In genomic region chr13:37889102-37889501, GRCh38 we compare ENCODE assay signal across 19 cellular contexts. TPM values are rescaled to one million over a fixed set of nuclear protein-coding genes. Genes with fewer than 3 reads are reported as not detected.
DNase-seq lines count a peak whose midpoint lies in the region; ATAC-seq and TF ChIP-seq lines count a peak whose summit lies in the region.
"Had no signal": no experiment of that assay in that cellular context is flagged by ENCODE, and none has a peak within 500 bp of the region (broad histone marks: within the 10 kb centered on the region; RNA-seq: fewer than 3 reads in every experiment).

No MANE protein-coding gene starts in this region.

- no peak overlapping the region for H3K4me2 ChIP-seq in mammary epithelial cell (ENCODE audit: insufficient read depth, low read depth, low read length)

- no peaks in the 10 kb centered on the region for H3K79me2 ChIP-seq in mammary epithelial cell (ENCODE audit: insufficient read depth, low read length)

- no peak overlapping the region for H3K4me3 ChIP-seq in mammary epithelial cell (replicated peaks in 1 of 3; ENCODE audit: insufficient read depth in 1 of 3, low read depth in 2 of 3, low read length in 3 of 3)
- H3K4me3 ChIP-seq: gastrocnemius medialis, mucosa of descending colon, SK-N-MC had no signal

- in situ Hi-C loops in mammary epithelial cell (cut with MboI; ENCODE audit: low sequenced_read_pairs in 2 of 2), result no loop called here

- CTCF ChIA-PET in mammary epithelial cell (lab: Charles Lee; ENCODE audit: low non-redundant PET), result no interaction called here

- no peaks in the 10 kb centered on the region for H3K9me3 ChIP-seq in mammary epithelial cell (replicated peaks; ENCODE audit: insufficient read depth, low read length)
- H3K9me3 ChIP-seq: gastrocnemius medialis, mucosa of descending colon had no signal

- 75% methylated on average over 2 of the region's 2 CpGs for WGBS in mammary epithelial cell (ENCODE audit: low coverage, missing lambda C conversion rate)

- H3K4me1 ChIP-seq in mammary epithelial cell (ENCODE audit: insufficient read depth, low read length), result no peaks in the 10 kb centered on the region
- H3K4me1 ChIP-seq: gastrocnemius medialis had no signal

- no peak overlapping the region for H2AFZ ChIP-seq in mammary epithelial cell (ENCODE audit: low read depth, low read length)

- intact Hi-C loops in mammary epithelial cell (cut with micrococcal nuclease), result no loop called here

- DNase-seq in M059J (ENCODE audit: low read depth) (peak; percentile 43), mammary epithelial cell (peak; percentile 17), myocyte (ENCODE audit: low read depth) (peak; percentile 6), GM20000 (ENCODE audit: low spot score) (no peak), T-helper 2 cell (no peak), germinal center (ENCODE audit: low spot score) (no peak)
- DNase-seq: activated CD8-positive, alpha-beta memory T cell treated with anti-CD3 and anti-CD28 coated beads, Interleukin-2, amount 10 ng/mL, durations not matched to agents 7 days and 5 days; CD8-positive, alpha-beta memory T cell; DMS79; gastrocnemius medialis; H7; Kasumi-1; mucosa of descending colon; NCI-H1436 treated with DMSO at 0.1 percent for 48 hours; NCI-H774 had no signal

- peaks cover 2% of the 10 kb centered on the region for H3K27me3 ChIP-seq in mammary epithelial cell (ENCODE audit: insufficient read depth, low read length)
- H3K27me3 ChIP-seq: gastrocnemius medialis had no signal

- dilution Hi-C loops in mammary epithelial cell (cut with HindIII; ENCODE audit: low sequenced_read_pairs), result no loop called here

- H3K27ac ChIP-seq in mammary epithelial cell (ENCODE audit: insufficient read depth, low read depth, low read length), result no peak overlapping the region
- H3K27ac ChIP-seq: gastrocnemius medialis, SK-N-MC had no signal

- peak; percentile 47 for ATAC-seq in GM18502 (IDR thresholded peaks at IDR 0.05; ENCODE audit: poor library complexity, unreplicated experiment)
- ATAC-seq in GM21786 (IDR thresholded peaks at IDR 0.05; ENCODE audit: unreplicated experiment), result no peak
- ATAC-seq: activated CD8-positive, alpha-beta memory T cell treated with anti-CD3 and anti-CD28 coated beads, Interleukin-2, amount 10 ng/mL, durations not matched to agents 7 days and 5 days; gastrocnemius medialis; mucosa of descending colon; Panc1 had no signal

- H4K20me1 ChIP-seq in mammary epithelial cell (ENCODE audit: insufficient read depth, low read length), result no peaks in the 10 kb centered on the region

- H3K9ac ChIP-seq in mammary epithelial cell (ENCODE audit: insufficient read depth, low read length), result no peak overlapping the region

- BruUV-seq in mammary epithelial cell (replicated peaks; lab: Mats Ljungman, UMichigan), result no TSS peak

- no peak for TF ChIP-seq CTCF in mammary epithelial cell (conservative IDR thresholded peaks at IDR 0.05 in 1 of 2, IDR thresholded peaks at IDR 0.05 in 1 of 2; ENCODE audit: extremely low read depth in 1 of 2, insufficient read depth in 1 of 2, low read depth in 1 of 2, low read length in 2 of 2)
- TF ChIP-seq CTCF in GM20000 (IDR thresholded peaks at IDR 0.05; ENCODE audit: extremely low read depth, missing control alignments), result no peak

- H3K36me3 ChIP-seq in mammary epithelial cell (ENCODE audit: insufficient read depth, low read length), result no peaks in the 10 kb centered on the region
- H3K36me3 ChIP-seq: gastrocnemius medialis had no signal

RNA-seq across cellular contexts. Expression of gene TRPC4, which starts 19.5 kb away (rescaled TPM):
- total RNA-seq in M059J (2014; rRNA removed; shearing (Covaris generic)), result 5.4 and 9.8 TPM in 2 replicates
- total RNA-seq in mammary epithelial cell, result not detected
- polyA plus RNA-seq in mammary epithelial cell, result not detected
- polyA minus RNA-seq in mammary epithelial cell, result not detected
- total RNA-seq in myocyte, result 0.99 and 1.2 TPM in 2 replicates
- 0.23 TPM for polyA plus RNA-seq in myocyte (2012)
- total RNA-seq: activated CD8-positive, alpha-beta memory T cell treated with anti-CD3 and anti-CD28 coated beads, Interleukin-2, amount 10 ng/mL, durations not matched to agents 7 days and 5 days; CD8-positive, alpha-beta memory T cell had no signal
- polyA plus RNA-seq: CD8-positive, alpha-beta memory T cell had no signal

Comparison
In these comparisons a context has a peak if more than half of its experiments do, and no peak if none do; other contexts are left out.
1. DNase-seq: peak in M059J (single experiment), mammary epithelial cell (single experiment) and myocyte (single experiment); none in GM20000 (single experiment), T-helper 2 cell (0 of 5) and germinal center (single experiment).